Comparison of ENCODE assay signal across 10 cellular contexts in the genomic region with DNA sequence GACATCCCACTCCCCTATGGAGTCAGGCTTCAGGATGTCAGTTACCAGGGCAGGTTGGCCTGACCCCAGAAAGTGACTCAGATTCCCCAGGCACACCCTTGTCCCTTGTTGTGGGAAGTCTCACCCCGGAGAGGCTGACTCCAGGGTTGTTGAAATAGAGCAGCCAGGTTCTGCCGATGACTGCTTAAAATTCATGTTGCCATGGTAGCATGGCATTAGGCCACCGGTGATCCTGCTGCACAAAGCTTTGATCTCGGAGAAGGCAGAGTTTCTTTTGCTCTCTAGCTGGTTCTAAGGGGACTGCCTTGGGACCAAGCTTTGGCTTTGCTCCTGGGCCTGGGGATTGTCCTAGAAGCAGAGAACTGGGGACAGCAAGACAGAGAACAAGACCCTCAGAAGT.
DNase-seq lines count a peak whose midpoint lies in the region; ATAC-seq lines count a peak whose summit lies in the region.
"Had no signal": no experiment of that assay in that cellular context is flagged by ENCODE, and none has a peak within 500 bp of the region (broad histone marks: within the 10 kb centered on the region; RNA-seq: fewer than 3 reads in every experiment).

No MANE protein-coding gene starts in this region.

- no peak overlapping the region for H3K9ac ChIP-seq in neuronal stem cell (ENCODE audit: low read depth, low read length, poor library complexity)

- peak overlapping the region; percentile 32 for H3K18ac ChIP-seq in neuronal stem cell (ENCODE audit: low read length)

- no peaks in the 10 kb centered on the region for H3K36me3 ChIP-seq in neuronal stem cell (replicated peaks in 1 of 2; ENCODE audit: control insufficient read depth in 2 of 2, insufficient read depth in 2 of 2, low read length in 2 of 2)
- H3K36me3 ChIP-seq: heart left ventricle had no signal

- no peak for ATAC-seq in HG03520 (IDR thresholded peaks at IDR 0.05; ENCODE audit: unreplicated experiment)
- ATAC-seq in sciatic nerve = no peak

- H3K4me3 ChIP-seq in neuronal stem cell (ENCODE audit: low read length in 2 of 2) = no peak overlapping the region
- H3K4me3 ChIP-seq: heart left ventricle had no signal

- no peak overlapping the region for H4K91ac ChIP-seq in neuronal stem cell (ENCODE audit: low read depth, low read length, poor library complexity)

- H3K27ac ChIP-seq in neuronal stem cell (replicated peaks; ENCODE audit: low read length) = peak overlapping the region; percentile 72
- H3K27ac ChIP-seq: heart left ventricle had no signal

- H2AFZ ChIP-seq in neuronal stem cell (ENCODE audit: low read length) = peak overlapping the region; percentile 71

- no peak overlapping the region for H3K4ac ChIP-seq in neuronal stem cell (ENCODE audit: low read length)

- no peak overlapping the region for H2BK120ac ChIP-seq in neuronal stem cell (ENCODE audit: low read depth, low read length)

- WGBS in neuronal stem cell (ENCODE audit: extremely low coverage in 2 of 2, insufficient read length in 2 of 2, insufficient replicate concordance in 1 of 2), 2 donors = no CpG with 5 or more reads among the region's 4 CpGs

- no peak overlapping the region for H3K23ac ChIP-seq in neuronal stem cell (ENCODE audit: low read depth, low read length, poor library complexity)

- no peak overlapping the region for H2BK12ac ChIP-seq in neuronal stem cell (ENCODE audit: low read length)

- H2BK5ac ChIP-seq in neuronal stem cell (ENCODE audit: low read length) = no peak overlapping the region

- peak; percentile 47 for DNase-seq in GM04504 (ENCODE audit: low read depth)
- DNase-seq in NCI-H2227 treated with DMSO at 0.1 percent for 48 hours (lab: John Stamatoyannopoulos, UW) = peak; percentile 48
- DNase-seq in ecto neural progenitor cell (ENCODE audit: low spot score) = peak; percentile 81
- DNase-seq in neuronal stem cell (ENCODE audit: low spot score) = peak; percentile 48
- no peak for DNase-seq in NCI-H82 treated with DMSO at 0.1 percent for 48 hours (lab: John Stamatoyannopoulos, UW; ENCODE audit: unreplicated experiment)
- no peak for DNase-seq in sciatic nerve (ENCODE audit: low spot score)
- DNase-seq: activated CD4-positive, alpha-beta T cell treated with anti-CD3 and anti-CD28 coated beads, Interleukin-2, amount 50 U/mL, for 4 hours; Kasumi-1 had no signal

- H4K8ac ChIP-seq in neuronal stem cell (ENCODE audit: low read depth, low read length) = no peak overlapping the region

- H2AK5ac ChIP-seq in neuronal stem cell (ENCODE audit: low read depth, low read length) = no peak overlapping the region

- no peaks in the 10 kb centered on the region for H3K27me3 ChIP-seq in neuronal stem cell (ENCODE audit: control insufficient read depth in 3 of 3, insufficient read depth in 3 of 3, low read depth in 1 of 3, low read length in 3 of 3)

- H3K14ac ChIP-seq in neuronal stem cell (ENCODE audit: low read length) = no peak overlapping the region

- no peaks in the 10 kb centered on the region for H3K9me3 ChIP-seq in neuronal stem cell (replicated peaks in 1 of 2; ENCODE audit: control insufficient read depth in 2 of 2, insufficient read depth in 1 of 2, low read depth in 1 of 2, low read length in 2 of 2)
- H3K9me3 ChIP-seq: heart left ventricle had no signal

- no peaks in the 10 kb centered on the region for H3K79me1 ChIP-seq in neuronal stem cell (ENCODE audit: low read depth, low read length)

- peak overlapping the region; percentile 29 for H3K4me2 ChIP-seq in neuronal stem cell (ENCODE audit: insufficient read depth, low read length, poor library complexity, severe bottlenecking)

- H2BK15ac ChIP-seq in neuronal stem cell (ENCODE audit: low read length) = no peak overlapping the region

- intact Hi-C loops in sciatic nerve (cut with DNase I) = loop anchor here (5.0 kb wide), 1 partner anchor 908 kb away; no protein-coding TSS in a partner anchor

- H3K4me1 ChIP-seq in neuronal stem cell (ENCODE audit: control insufficient read depth in 2 of 2, insufficient read depth in 1 of 2, low read depth in 1 of 2, low read length in 2 of 2) = peaks cover 12% of the 10 kb centered on the region in 2 donors
- H3K4me1 ChIP-seq: heart left ventricle had no signal

Comparison
In these comparisons a context has a peak if more than half of its experiments do, and no peak if none do; other contexts are left out.
1. DNase-seq: peak in GM04504 (single experiment), NCI-H2227 treated with DMSO at 0.1 percent for 48 hours (single experiment), ecto neural progenitor cell (single experiment) and neuronal stem cell (single experiment); none in NCI-H82 treated with DMSO at 0.1 percent for 48 hours (single experiment) and sciatic nerve (single experiment).